1 cellular context compared by ENCODE assay signal in the genomic region with DNA sequence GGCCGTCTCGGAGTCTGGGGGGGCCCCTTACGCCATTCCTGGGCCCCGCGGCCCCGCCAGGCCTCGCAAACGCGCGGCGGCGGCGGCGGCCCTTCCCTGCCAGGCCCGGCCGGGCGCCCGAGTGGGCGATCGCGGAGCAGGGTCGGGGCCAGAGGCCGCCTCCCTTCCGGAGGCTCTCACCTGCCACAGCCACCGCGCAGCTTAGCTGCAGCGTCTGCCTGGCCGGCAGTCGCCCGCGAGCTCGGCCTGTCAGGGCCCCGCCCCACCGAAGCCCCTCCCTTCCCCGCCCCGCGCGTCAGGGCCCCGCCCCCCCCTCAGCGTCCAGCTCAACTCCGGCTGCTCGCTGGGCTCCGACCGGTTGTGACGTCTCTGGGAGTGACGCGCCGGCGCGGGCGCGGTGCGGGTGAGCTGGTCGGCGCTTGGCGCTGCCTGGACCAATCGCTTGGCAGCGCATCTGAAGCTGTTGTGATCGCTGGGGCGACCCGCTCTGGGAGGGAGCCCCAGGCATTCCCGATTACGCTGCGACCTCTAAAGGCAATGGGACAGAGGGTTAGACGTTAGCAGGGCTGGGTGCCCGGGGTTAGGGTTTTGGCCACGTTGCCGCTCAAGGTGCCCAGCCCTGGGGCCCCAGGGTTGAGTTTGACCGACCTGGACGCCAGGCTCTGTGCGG.
TF ChIP-seq lines count a peak whose summit lies in the region.

A gene with protein sequence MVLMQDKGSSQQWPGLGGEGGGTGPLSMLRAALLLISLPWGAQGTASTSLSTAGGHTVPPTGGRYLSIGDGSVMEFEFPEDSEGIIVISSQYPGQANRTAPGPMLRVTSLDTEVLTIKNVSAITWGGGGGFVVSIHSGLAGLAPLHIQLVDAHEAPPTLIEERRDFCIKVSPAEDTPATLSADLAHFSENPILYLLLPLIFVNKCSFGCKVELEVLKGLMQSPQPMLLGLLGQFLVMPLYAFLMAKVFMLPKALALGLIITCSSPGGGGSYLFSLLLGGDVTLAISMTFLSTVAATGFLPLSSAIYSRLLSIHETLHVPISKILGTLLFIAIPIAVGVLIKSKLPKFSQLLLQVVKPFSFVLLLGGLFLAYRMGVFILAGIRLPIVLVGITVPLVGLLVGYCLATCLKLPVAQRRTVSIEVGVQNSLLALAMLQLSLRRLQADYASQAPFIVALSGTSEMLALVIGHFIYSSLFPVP (minus strand): TSS at position 216 of the 670 bp plus-strand sequence. CDS start 1,689 bp downstream, outside the sequence.

TF ChIP-seq in HepG2, 621 proteins besides CTCF, POLR2A, EP300 and RAD21 (continued from another document and continues in another):
- TF ChIP-seq, protein P1, sequence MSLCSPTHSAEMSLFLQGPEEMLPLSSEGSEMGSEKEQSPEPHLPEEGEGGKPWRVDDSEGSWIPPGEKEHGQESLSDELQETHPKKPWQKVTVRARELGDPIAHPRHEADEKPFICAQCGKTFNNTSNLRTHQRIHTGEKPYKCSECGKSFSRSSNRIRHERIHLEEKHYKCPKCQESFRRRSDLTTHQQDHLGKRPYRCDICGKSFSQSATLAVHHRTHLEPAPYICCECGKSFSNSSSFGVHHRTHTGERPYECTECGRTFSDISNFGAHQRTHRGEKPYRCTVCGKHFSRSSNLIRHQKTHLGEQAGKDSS (CRISPR knock-in tag; IDR thresholded peaks at IDR 0.05; ENCODE audit: borderline replicate concordance, low read depth) = no peak
- no peak for TF ChIP-seq ZIK1 (CRISPR knock-in tag; IDR thresholded peaks at IDR 0.05; ENCODE audit: borderline replicate concordance, low read depth)
- TF ChIP-seq ZNF24 (IDR thresholded peaks at IDR 0.05) = no peak
- TF ChIP-seq FOXC1 (CRISPR knock-in tag; IDR thresholded peaks at IDR 0.05; ENCODE audit: borderline replicate concordance) = no peak
- no peak for TF ChIP-seq ATF7-NPFF (CRISPR knock-in tag; IDR thresholded peaks at IDR 0.05; ENCODE audit: low read depth)
- TF ChIP-seq, protein P2, sequence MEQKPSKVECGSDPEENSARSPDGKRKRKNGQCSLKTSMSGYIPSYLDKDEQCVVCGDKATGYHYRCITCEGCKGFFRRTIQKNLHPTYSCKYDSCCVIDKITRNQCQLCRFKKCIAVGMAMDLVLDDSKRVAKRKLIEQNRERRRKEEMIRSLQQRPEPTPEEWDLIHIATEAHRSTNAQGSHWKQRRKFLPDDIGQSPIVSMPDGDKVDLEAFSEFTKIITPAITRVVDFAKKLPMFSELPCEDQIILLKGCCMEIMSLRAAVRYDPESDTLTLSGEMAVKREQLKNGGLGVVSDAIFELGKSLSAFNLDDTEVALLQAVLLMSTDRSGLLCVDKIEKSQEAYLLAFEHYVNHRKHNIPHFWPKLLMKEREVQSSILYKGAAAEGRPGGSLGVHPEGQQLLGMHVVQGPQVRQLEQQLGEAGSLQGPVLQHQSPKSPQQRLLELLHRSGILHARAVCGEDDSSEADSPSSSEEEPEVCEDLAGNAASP (CRISPR knock-in tag; IDR thresholded peaks at IDR 0.05; ENCODE audit: borderline replicate concordance) = no peak
- no peak for TF ChIP-seq ZNF768 (CRISPR knock-in tag; IDR thresholded peaks at IDR 0.05)
- TF ChIP-seq, protein P3, sequence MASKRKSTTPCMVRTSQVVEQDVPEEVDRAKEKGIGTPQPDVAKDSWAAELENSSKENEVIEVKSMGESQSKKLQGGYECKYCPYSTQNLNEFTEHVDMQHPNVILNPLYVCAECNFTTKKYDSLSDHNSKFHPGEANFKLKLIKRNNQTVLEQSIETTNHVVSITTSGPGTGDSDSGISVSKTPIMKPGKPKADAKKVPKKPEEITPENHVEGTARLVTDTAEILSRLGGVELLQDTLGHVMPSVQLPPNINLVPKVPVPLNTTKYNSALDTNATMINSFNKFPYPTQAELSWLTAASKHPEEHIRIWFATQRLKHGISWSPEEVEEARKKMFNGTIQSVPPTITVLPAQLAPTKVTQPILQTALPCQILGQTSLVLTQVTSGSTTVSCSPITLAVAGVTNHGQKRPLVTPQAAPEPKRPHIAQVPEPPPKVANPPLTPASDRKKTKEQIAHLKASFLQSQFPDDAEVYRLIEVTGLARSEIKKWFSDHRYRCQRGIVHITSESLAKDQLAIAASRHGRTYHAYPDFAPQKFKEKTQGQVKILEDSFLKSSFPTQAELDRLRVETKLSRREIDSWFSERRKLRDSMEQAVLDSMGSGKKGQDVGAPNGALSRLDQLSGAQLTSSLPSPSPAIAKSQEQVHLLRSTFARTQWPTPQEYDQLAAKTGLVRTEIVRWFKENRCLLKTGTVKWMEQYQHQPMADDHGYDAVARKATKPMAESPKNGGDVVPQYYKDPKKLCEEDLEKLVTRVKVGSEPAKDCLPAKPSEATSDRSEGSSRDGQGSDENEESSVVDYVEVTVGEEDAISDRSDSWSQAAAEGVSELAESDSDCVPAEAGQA (IDR thresholded peaks at IDR 0.05; ENCODE audit: low read depth) = peak; percentile 55; the same call in 1 of the 2 replicates
- TF ChIP-seq, protein P3 (CRISPR knock-in tag; IDR thresholded peaks at IDR 0.05; ENCODE audit: borderline replicate concordance) = no peak
- no peak for TF ChIP-seq BRCA1 (CRISPR knock-in tag; IDR thresholded peaks at IDR 0.05)
- TF ChIP-seq FOXJ3 (CRISPR knock-in tag; IDR thresholded peaks at IDR 0.05; ENCODE audit: borderline replicate concordance) = no peak
- TF ChIP-seq SIN3B (IDR thresholded peaks at IDR 0.05; ENCODE audit: low read length) = no peak
- TF ChIP-seq ZNF7 (CRISPR knock-in tag; IDR thresholded peaks at IDR 0.05) = no peak
- TF ChIP-seq ZNF572 (CRISPR knock-in tag; IDR thresholded peaks at IDR 0.05) = no peak
- peak; percentile 65 for TF ChIP-seq ZFX (CRISPR knock-in tag; IDR thresholded peaks at IDR 0.05; ENCODE audit: low read depth)
- no peak for TF ChIP-seq ASH2L (IDR thresholded peaks at IDR 0.05; ENCODE audit: insufficient read length, low read depth, low read length)
- no peak for TF ChIP-seq ZBTB38 (CRISPR knock-in tag; IDR thresholded peaks at IDR 0.05)
- peak; percentile 68 for TF ChIP-seq ZFY (CRISPR knock-in tag; IDR thresholded peaks at IDR 0.05)
- TF ChIP-seq, protein P4, sequence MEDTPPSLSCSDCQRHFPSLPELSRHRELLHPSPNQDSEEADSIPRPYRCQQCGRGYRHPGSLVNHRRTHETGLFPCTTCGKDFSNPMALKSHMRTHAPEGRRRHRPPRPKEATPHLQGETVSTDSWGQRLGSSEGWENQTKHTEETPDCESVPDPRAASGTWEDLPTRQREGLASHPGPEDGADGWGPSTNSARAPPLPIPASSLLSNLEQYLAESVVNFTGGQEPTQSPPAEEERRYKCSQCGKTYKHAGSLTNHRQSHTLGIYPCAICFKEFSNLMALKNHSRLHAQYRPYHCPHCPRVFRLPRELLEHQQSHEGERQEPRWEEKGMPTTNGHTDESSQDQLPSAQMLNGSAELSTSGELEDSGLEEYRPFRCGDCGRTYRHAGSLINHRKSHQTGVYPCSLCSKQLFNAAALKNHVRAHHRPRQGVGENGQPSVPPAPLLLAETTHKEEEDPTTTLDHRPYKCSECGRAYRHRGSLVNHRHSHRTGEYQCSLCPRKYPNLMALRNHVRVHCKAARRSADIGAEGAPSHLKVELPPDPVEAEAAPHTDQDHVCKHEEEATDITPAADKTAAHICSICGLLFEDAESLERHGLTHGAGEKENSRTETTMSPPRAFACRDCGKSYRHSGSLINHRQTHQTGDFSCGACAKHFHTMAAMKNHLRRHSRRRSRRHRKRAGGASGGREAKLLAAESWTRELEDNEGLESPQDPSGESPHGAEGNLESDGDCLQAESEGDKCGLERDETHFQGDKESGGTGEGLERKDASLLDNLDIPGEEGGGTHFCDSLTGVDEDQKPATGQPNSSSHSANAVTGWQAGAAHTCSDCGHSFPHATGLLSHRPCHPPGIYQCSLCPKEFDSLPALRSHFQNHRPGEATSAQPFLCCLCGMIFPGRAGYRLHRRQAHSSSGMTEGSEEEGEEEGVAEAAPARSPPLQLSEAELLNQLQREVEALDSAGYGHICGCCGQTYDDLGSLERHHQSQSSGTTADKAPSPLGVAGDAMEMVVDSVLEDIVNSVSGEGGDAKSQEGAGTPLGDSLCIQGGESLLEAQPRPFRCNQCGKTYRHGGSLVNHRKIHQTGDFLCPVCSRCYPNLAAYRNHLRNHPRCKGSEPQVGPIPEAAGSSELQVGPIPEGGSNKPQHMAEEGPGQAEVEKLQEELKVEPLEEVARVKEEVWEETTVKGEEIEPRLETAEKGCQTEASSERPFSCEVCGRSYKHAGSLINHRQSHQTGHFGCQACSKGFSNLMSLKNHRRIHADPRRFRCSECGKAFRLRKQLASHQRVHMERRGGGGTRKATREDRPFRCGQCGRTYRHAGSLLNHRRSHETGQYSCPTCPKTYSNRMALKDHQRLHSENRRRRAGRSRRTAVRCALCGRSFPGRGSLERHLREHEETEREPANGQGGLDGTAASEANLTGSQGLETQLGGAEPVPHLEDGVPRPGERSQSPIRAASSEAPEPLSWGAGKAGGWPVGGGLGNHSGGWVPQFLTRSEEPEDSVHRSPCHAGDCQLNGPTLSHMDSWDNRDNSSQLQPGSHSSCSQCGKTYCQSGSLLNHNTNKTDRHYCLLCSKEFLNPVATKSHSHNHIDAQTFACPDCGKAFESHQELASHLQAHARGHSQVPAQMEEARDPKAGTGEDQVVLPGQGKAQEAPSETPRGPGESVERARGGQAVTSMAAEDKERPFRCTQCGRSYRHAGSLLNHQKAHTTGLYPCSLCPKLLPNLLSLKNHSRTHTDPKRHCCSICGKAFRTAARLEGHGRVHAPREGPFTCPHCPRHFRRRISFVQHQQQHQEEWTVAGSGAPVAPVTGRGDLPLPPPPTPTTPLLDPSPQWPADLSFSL (CRISPR knock-in tag; IDR thresholded peaks at IDR 0.05) = no peak
- no peak for TF ChIP-seq KAT7 (CRISPR knock-in tag; IDR thresholded peaks at IDR 0.05; ENCODE audit: borderline replicate concordance)
- TF ChIP-seq ZNF343 (CRISPR knock-in tag; IDR thresholded peaks at IDR 0.05) = no peak
- TF ChIP-seq JARID2 (CRISPR knock-in tag; IDR thresholded peaks at IDR 0.05; ENCODE audit: insufficient replicate concordance) = no peak
- TF ChIP-seq, protein P5, sequence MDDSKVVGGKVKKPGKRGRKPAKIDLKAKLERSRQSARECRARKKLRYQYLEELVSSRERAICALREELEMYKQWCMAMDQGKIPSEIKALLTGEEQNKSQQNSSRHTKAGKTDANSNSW (CRISPR knock-in tag; IDR thresholded peaks at IDR 0.05; ENCODE audit: borderline replicate concordance) = no peak
- no peak for TF ChIP-seq ZNF589 (CRISPR knock-in tag; conservative IDR thresholded peaks at IDR 0.05)
- no peak for TF ChIP-seq CBX1 (IDR thresholded peaks at IDR 0.05; ENCODE audit: low read depth)
- TF ChIP-seq KAT2B (IDR thresholded peaks at IDR 0.05; ENCODE audit: borderline replicate concordance, low read depth, low read length) = no peak
- TF ChIP-seq MYC (CRISPR knock-in tag; IDR thresholded peaks at IDR 0.05; ENCODE audit: borderline replicate concordance) = no peak
- no peak for TF ChIP-seq SPEN (CRISPR knock-in tag; IDR thresholded peaks at IDR 0.05; ENCODE audit: low read depth)
- no peak for TF ChIP-seq WIZ (CRISPR knock-in tag; IDR thresholded peaks at IDR 0.05)
- TF ChIP-seq, protein P6, sequence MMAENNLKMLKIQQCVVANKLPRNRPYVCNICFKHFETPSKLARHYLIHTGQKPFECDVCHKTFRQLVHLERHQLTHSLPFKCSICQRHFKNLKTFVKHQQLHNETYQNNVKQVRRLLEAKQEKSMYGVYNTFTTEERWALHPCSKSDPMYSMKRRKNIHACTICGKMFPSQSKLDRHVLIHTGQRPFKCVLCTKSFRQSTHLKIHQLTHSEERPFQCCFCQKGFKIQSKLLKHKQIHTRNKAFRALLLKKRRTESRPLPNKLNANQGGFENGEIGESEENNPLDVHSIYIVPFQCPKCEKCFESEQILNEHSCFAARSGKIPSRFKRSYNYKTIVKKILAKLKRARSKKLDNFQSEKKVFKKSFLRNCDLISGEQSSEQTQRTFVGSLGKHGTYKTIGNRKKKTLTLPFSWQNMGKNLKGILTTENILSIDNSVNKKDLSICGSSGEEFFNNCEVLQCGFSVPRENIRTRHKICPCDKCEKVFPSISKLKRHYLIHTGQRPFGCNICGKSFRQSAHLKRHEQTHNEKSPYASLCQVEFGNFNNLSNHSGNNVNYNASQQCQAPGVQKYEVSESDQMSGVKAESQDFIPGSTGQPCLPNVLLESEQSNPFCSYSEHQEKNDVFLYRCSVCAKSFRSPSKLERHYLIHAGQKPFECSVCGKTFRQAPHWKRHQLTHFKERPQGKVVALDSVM (CRISPR knock-in tag; IDR thresholded peaks at IDR 0.05) = peak; percentile 28; the same call in 1 of the 2 replicates
- TF ChIP-seq, protein P7, sequence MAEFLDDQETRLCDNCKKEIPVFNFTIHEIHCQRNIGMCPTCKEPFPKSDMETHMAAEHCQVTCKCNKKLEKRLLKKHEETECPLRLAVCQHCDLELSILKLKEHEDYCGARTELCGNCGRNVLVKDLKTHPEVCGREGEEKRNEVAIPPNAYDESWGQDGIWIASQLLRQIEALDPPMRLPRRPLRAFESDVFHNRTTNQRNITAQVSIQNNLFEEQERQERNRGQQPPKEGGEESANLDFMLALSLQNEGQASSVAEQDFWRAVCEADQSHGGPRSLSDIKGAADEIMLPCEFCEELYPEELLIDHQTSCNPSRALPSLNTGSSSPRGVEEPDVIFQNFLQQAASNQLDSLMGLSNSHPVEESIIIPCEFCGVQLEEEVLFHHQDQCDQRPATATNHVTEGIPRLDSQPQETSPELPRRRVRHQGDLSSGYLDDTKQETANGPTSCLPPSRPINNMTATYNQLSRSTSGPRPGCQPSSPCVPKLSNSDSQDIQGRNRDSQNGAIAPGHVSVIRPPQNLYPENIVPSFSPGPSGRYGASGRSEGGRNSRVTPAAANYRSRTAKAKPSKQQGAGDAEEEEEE (CRISPR knock-in tag; IDR thresholded peaks at IDR 0.05; ENCODE audit: borderline replicate concordance) = no peak
- TF ChIP-seq, protein P8, sequence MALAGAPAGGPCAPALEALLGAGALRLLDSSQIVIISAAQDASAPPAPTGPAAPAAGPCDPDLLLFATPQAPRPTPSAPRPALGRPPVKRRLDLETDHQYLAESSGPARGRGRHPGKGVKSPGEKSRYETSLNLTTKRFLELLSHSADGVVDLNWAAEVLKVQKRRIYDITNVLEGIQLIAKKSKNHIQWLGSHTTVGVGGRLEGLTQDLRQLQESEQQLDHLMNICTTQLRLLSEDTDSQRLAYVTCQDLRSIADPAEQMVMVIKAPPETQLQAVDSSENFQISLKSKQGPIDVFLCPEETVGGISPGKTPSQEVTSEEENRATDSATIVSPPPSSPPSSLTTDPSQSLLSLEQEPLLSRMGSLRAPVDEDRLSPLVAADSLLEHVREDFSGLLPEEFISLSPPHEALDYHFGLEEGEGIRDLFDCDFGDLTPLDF (CRISPR knock-in tag; IDR thresholded peaks at IDR 0.05) = no peak
